ENCODE assay signal across 29 cellular contexts in genomic region chr1:73771396-73771795, GRCh38.
"Had no signal": no experiment of that assay in that cellular context is flagged by ENCODE, and none has a peak within 500 bp of the region (broad histone marks: within the 10 kb centered on the region; RNA-seq: fewer than 3 reads in every experiment).

No MANE protein-coding gene starts in this region.

- H3K27me3 ChIP-seq: neural progenitor cell, neutrophil, ovary, right lobe of liver, sigmoid colon, suprapubic skin, testis, tibial nerve, upper lobe of left lung, uterus had no signal

- H2AFZ ChIP-seq: neural progenitor cell, parathyroid adenoma had no signal

- ATAC-seq: naive thymus-derived CD4-positive, alpha-beta T cell; natural killer cell; psoas muscle; right cardiac atrium; stimulated activated memory B cell treated with anti-CD40 and anti-IgM and Interleukin-4, amounts not matched to agents 10 μg/mL and 1 μg/mL and 100 μg/mL, for 72 hours; stimulated activated naive CD8-positive, alpha-beta T cell treated with anti-CD3 and anti-CD28 coated beads, Interleukin-15, Interleukin-2, amounts not matched to agents 100 U/mL and 50 U/mL, for 24 hours had no signal

- H3K36me3 Mint-ChIP-seq: naive thymus-derived CD4-positive, alpha-beta T cell; natural killer cell; neural progenitor cell; stimulated activated memory B cell treated with anti-CD40 and anti-IgM and Interleukin-4, amounts not matched to agents 10 μg/mL and 1 μg/mL and 100 μg/mL, for 72 hours had no signal

- H3K27ac Mint-ChIP-seq: naive thymus-derived CD4-positive, alpha-beta T cell; natural killer cell; nephron; neural progenitor cell; progenitor cell of endocrine pancreas; stimulated activated memory B cell treated with anti-CD40 and anti-IgM and Interleukin-4, amounts not matched to agents 10 μg/mL and 1 μg/mL and 100 μg/mL, for 72 hours; stimulated activated naive CD8-positive, alpha-beta T cell treated with anti-CD3 and anti-CD28 coated beads, Interleukin-15, amount 100 ng/mL, for 72 hours had no signal

- H3K79me2 ChIP-seq: parathyroid adenoma had no signal

- H3K36me3 ChIP-seq: neural progenitor cell, neutrophil, ovary, right lobe of liver, sigmoid colon, suprapubic skin, tibial nerve, upper lobe of left lung, uterus had no signal

- H3K4me3 ChIP-seq: neural progenitor cell, ovary, psoas muscle, right lobe of liver, sigmoid colon, suprapubic skin, testis, tibial nerve, upper lobe of left lung, uterus had no signal

- DNase-seq: naive thymus-derived CD4-positive, alpha-beta T cell; natural killer cell; nucleus accumbens; ovary; psoas muscle; right lobe of liver; sigmoid colon; small intestine; stimulated activated CD4-positive, alpha-beta T cell treated with anti-CD3 and anti-CD28 coated beads, Interleukin-15, amount 100 ng/mL, for 24 hours; stimulated activated CD4-positive, alpha-beta T cell treated with anti-CD3 and anti-CD28 coated beads, Interleukin-2, amount 100 ng/mL, for 24 hours; stimulated activated CD4-positive, alpha-beta T cell treated with anti-CD3 and anti-CD28 coated beads, Interleukin-2, amount 100 ng/mL, for 48 hours; stimulated activated CD4-positive, alpha-beta T cell treated with anti-CD3 and anti-CD28 coated beads, Interleukin-4, amount 100 ng/mL, for 24 hours; stimulated activated naive CD4-positive, alpha-beta T cell; stimulated activated naive CD8-positive, alpha-beta T cell treated with anti-CD3 and anti-CD28 coated beads, Interleukin-15, amount 100 ng/mL, for 72 hours; stimulated activated naive CD8-positive, alpha-beta T cell treated with anti-CD3 and anti-CD28 coated beads, Interleukin-15, Interleukin-2, amounts not matched to agents 100 U/mL and 50 U/mL, for 24 hours; substantia nigra; testis; trophoblast cell; uterus had no signal

- H3K4me2 ChIP-seq: neural progenitor cell had no signal

- H3K4me1 Mint-ChIP-seq: naive thymus-derived CD4-positive, alpha-beta T cell; natural killer cell; nephron; neural progenitor cell; stimulated activated memory B cell treated with anti-CD40 and anti-IgM and Interleukin-4, amounts not matched to agents 10 μg/mL and 1 μg/mL and 100 μg/mL, for 72 hours; stimulated activated naive CD8-positive, alpha-beta T cell treated with anti-CD3 and anti-CD28 coated beads, Interleukin-15, amount 100 ng/mL, for 72 hours had no signal

- H3K9me3 ChIP-seq: neutrophil, ovary, psoas muscle, right lobe of liver, sigmoid colon, suprapubic skin, testis, tibial nerve, uterus had no signal

- H3K9me3 Mint-ChIP-seq: nephron; stimulated activated memory B cell treated with anti-CD40 and anti-IgM and Interleukin-4, amounts not matched to agents 10 μg/mL and 1 μg/mL and 100 μg/mL, for 72 hours; stimulated activated naive CD8-positive, alpha-beta T cell treated with anti-CD3 and anti-CD28 coated beads, Interleukin-15, amount 100 ng/mL, for 72 hours had no signal

- H3K27ac ChIP-seq: neural progenitor cell, neutrophil, ovary, parathyroid adenoma, psoas muscle, right lobe of liver, sigmoid colon, suprapubic skin, testis, tibial nerve, upper lobe of left lung, uterus had no signal

- H3K27me3 Mint-ChIP-seq: naive thymus-derived CD4-positive, alpha-beta T cell; progenitor cell of endocrine pancreas; stimulated activated memory B cell treated with anti-CD40 and anti-IgM and Interleukin-4, amounts not matched to agents 10 μg/mL and 1 μg/mL and 100 μg/mL, for 72 hours; stimulated activated naive CD8-positive, alpha-beta T cell treated with anti-CD3 and anti-CD28 coated beads, Interleukin-15, amount 100 ng/mL, for 72 hours had no signal

- H3K4me1 ChIP-seq: neural progenitor cell, parathyroid adenoma, psoas muscle, right lobe of liver, sigmoid colon, suprapubic skin, testis, tibial nerve, upper lobe of left lung, uterus had no signal

- H3K4me3 Mint-ChIP-seq: naive thymus-derived CD4-positive, alpha-beta T cell; natural killer cell; nephron; neural progenitor cell; stimulated activated memory B cell treated with anti-CD40 and anti-IgM and Interleukin-4, amounts not matched to agents 10 μg/mL and 1 μg/mL and 100 μg/mL, for 72 hours; stimulated activated naive CD8-positive, alpha-beta T cell treated with anti-CD3 and anti-CD28 coated beads, Interleukin-15, amount 100 ng/mL, for 72 hours had no signal
